Comparison of ENCODE assay signal across 19 cellular contexts in genomic region chr6:159306134-159306537, GRCh38.
"Had no signal": no experiment of that assay in that cellular context is flagged by ENCODE, and none has a peak within 500 bp of the region (broad histone marks: within the 10 kb centered on the region; RNA-seq: fewer than 3 reads in every experiment).

No MANE protein-coding gene starts in this region.

- H3K27ac ChIP-seq: hepatocyte, lower lobe of right lung, sigmoid colon, stomach, uterus had no signal

- H3K27me3 ChIP-seq: hepatocyte, sigmoid colon, stomach, uterus had no signal

- DNase-seq: activated CD4-positive, alpha-beta memory T cell treated with anti-CD3 and anti-CD28 coated beads, Interleukin-2, amount 10 ng/mL, durations not matched to agents 7 days and 5 days; activated CD4-positive, alpha-beta T cell treated with anti-CD3 and anti-CD28 coated beads, Interleukin-2, amount 10 ng/mL, durations not matched to agents 24 days and 14 days; activated gamma-delta T cell; activated naive CD4-positive, alpha-beta T cell treated with anti-CD3 and anti-CD28 coated beads, Interleukin-2, amount 50 U/mL, for 16 hours; activated naive CD8-positive, alpha-beta T cell treated with anti-CD3 and anti-CD28 coated beads, Interleukin-2, amount 50 U/mL, for 24 hours; foreskin melanocyte; glutamatergic neuron; lower lobe of right lung; naive B cell; occipital lobe; sigmoid colon; stimulated activated CD4-positive, alpha-beta T cell treated with anti-CD3 and anti-CD28 coated beads, Interleukin-15, amount 100 ng/mL, for 24 hours; stomach; trophoblast cell; uterus had no signal

- ATAC-seq: activated CD4-positive, CD25-positive, alpha-beta regulatory T cell treated with anti-CD3 and anti-CD28 coated beads, Interleukin-2, amount 50 U/mL, for 24 hours; activated naive CD8-positive, alpha-beta T cell treated with anti-CD3 and anti-CD28 coated beads, Interleukin-2, amount 50 U/mL, for 24 hours; lower lobe of right lung; stimulated activated memory B cell treated with anti-CD40 and anti-IgM and Interleukin-4, amounts not matched to agents 10 μg/mL and 1 μg/mL and 100 μg/mL, for 72 hours had no signal

- H3K4me1 ChIP-seq: lower lobe of right lung, sigmoid colon, stomach had no signal

- H3K9me3 ChIP-seq: lower lobe of right lung, sigmoid colon, stomach, uterus had no signal

- H3K4me3 ChIP-seq: hepatocyte, lower lobe of right lung, sigmoid colon, smooth muscle cell, stomach, uterus had no signal

- H3K36me3 ChIP-seq: lower lobe of right lung, sigmoid colon, stomach, uterus had no signal
